14 cellular contexts compared by ENCODE assay signal in the genomic region with DNA sequence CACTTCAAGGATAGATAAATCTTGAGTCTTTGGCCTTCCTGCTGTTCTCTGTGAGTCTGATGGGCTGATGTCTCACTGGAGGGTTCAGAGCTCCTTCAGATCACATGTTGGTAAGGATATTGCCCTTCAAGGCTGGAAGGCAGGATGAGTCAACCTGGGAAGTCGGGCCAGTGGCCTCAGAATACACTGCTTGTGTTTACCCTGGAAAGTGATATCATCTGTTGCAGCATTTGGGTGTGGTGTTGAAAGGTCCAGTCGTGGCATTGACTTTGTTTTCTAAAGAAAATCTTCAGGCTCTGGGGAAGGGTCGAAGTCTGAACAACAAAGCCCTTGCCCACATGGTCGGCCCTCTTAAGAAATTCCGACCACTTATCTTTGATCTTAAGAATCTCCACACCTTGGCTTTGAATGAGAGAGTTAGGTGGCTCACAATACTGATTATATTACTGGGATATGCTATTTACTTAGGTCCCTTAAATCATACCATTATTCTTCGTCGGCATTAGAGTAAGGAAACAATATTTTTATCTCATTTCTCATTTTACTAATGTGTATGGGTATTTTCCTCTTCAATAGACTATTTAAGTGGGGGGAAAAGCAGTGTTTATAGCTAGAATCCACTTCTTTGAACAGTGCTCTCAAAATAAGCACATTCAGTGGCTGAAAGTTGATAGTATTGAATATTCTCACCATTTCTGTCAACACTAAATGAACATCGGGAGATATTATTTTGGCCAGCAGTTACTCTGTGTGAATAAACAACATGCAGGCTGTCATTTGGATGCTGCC.
DNase-seq lines count a peak whose midpoint lies in the region; ATAC-seq and TF ChIP-seq lines count a peak whose summit lies in the region.
"Had no signal": no experiment of that assay in that cellular context is flagged by ENCODE, and none has a peak within 500 bp of the region (broad histone marks: within the 10 kb centered on the region; RNA-seq: fewer than 3 reads in every experiment).

No MANE protein-coding gene starts in this region.

- H3K27me3 ChIP-seq in colonic mucosa: no peaks in the 10 kb centered on the region
- H3K27me3 ChIP-seq in mesenchymal stem cell (ENCODE audit: control insufficient read depth in 1 of 2, insufficient read depth in 1 of 2, low read length in 2 of 2): no peaks in the 10 kb centered on the region
- H3K27me3 ChIP-seq: body of pancreas had no signal

- H2BK5ac ChIP-seq in mesenchymal stem cell (ENCODE audit: low read depth, low read length, poor library complexity, severe bottlenecking): no peak overlapping the region

- no peak overlapping the region for H2BK120ac ChIP-seq in mesenchymal stem cell (ENCODE audit: low read depth, low read length)

- WGBS in mesenchymal stem cell: 0% methylated on average over 2 of the region's 8 CpGs

- H3K79me1 ChIP-seq in mesenchymal stem cell (replicated peaks; ENCODE audit: low read length, poor library complexity, severe bottlenecking): no peaks in the 10 kb centered on the region

- ATAC-seq in GM19328 (IDR thresholded peaks at IDR 0.05; ENCODE audit: unreplicated experiment): no peak
- ATAC-seq: body of pancreas; CD8-positive, alpha-beta T cell had no signal

- H3K36me3 ChIP-seq in colonic mucosa (no peaks in the 10 kb centered on the region), mesenchymal stem cell (ENCODE audit: control insufficient read depth in 1 of 2, insufficient read depth in 2 of 2, low read depth in 1 of 2, low read length in 2 of 2) (no peaks in the 10 kb centered on the region)

- peak overlapping the region; percentile 23 for H2BK15ac ChIP-seq in mesenchymal stem cell (ENCODE audit: low read depth, poor library complexity, severe bottlenecking)

- H2BK12ac ChIP-seq in mesenchymal stem cell (ENCODE audit: low read length in 2 of 2): no peak overlapping the region

- H3K9me3 ChIP-seq in colonic mucosa: no peaks in the 10 kb centered on the region
- no peaks in the 10 kb centered on the region for H3K9me3 ChIP-seq in mesenchymal stem cell (ENCODE audit: control insufficient read depth, low read length)
- H3K9me3 ChIP-seq: body of pancreas had no signal

- no peak for TF ChIP-seq CTCF in colonic mucosa (IDR thresholded peaks at IDR 0.05)

- H3K23ac ChIP-seq in mesenchymal stem cell (ENCODE audit: low read length in 2 of 2): no peak overlapping the region

- H3K4me2 ChIP-seq in mesenchymal stem cell (ENCODE audit: low read length, poor library complexity, severe bottlenecking): no peak overlapping the region

- H3K9ac ChIP-seq in colonic mucosa (ENCODE audit: low read depth in 2 of 2, low read length in 2 of 2) (no peak overlapping the region), mesenchymal stem cell (ENCODE audit: low read length) (peak overlapping the region; percentile 74)

- no peak overlapping the region for H4K8ac ChIP-seq in mesenchymal stem cell (ENCODE audit: low read length)

- H3K14ac ChIP-seq in mesenchymal stem cell (ENCODE audit: low read length in 2 of 2): no peak overlapping the region

- no peak overlapping the region for H3K4ac ChIP-seq in mesenchymal stem cell (ENCODE audit: low read depth in 1 of 2, low read length in 2 of 2)

- no peak overlapping the region for H3K4me3 ChIP-seq in colonic mucosa
- no peak overlapping the region for H3K4me3 ChIP-seq in mesenchymal stem cell (ENCODE audit: insufficient read depth in 1 of 2, low read depth in 1 of 2, low read length in 2 of 2)
- H3K4me3 ChIP-seq: body of pancreas had no signal

- H2AK5ac ChIP-seq in mesenchymal stem cell (ENCODE audit: low read length, severe bottlenecking): peak overlapping the region; percentile 41

- no peaks in the 10 kb centered on the region for H3K4me1 ChIP-seq in colonic mucosa
- H3K4me1 ChIP-seq in mesenchymal stem cell (ENCODE audit: control insufficient read depth, insufficient read depth, low read depth, low read length): peaks cover 8% of the 10 kb centered on the region
- H3K4me1 ChIP-seq: body of pancreas had no signal

- intact Hi-C loops in colonic mucosa (cut with DNase I): no loop called here

- H3K18ac ChIP-seq in mesenchymal stem cell (ENCODE audit: low read depth in 1 of 2, low read length in 2 of 2): no peak overlapping the region

- no peak overlapping the region for H3K27ac ChIP-seq in colonic mucosa
- H3K27ac ChIP-seq in mesenchymal stem cell (ENCODE audit: low read length, poor library complexity, severe bottlenecking): peak overlapping the region; percentile 27
- H3K27ac ChIP-seq: body of pancreas had no signal

- H4K91ac ChIP-seq in mesenchymal stem cell (ENCODE audit: low read length): no peak overlapping the region

- DNase-seq in AG08395 (ENCODE audit: low spot score) (peak; percentile 91), HuH-7.5 (ENCODE audit: low spot score) (peak; percentile 32), colonic mucosa (peak; percentile 64), mesenchymal stem cell (peak; percentile 94), middle frontal gyrus (ENCODE audit: extremely low spot score, low spot score) (no peak), SHP77 (lab: John Stamatoyannopoulos, UW) (no peak), NCI-H187 (lab: John Stamatoyannopoulos, UW) (no peak)
- DNase-seq: activated CD4-positive, CD25-positive, alpha-beta regulatory T cell treated with anti-CD3 and anti-CD28 coated beads, Interleukin-2, amount 50 U/mL, for 72 hours; body of pancreas; CD8-positive, alpha-beta T cell; immature natural killer cell; NCI-H510A treated with DMSO at 0.1 percent for 48 hours; stimulated activated CD4-positive, alpha-beta T cell treated with anti-CD3 and anti-CD28 coated beads, Interleukin-2, amount 100 ng/mL, for 24 hours had no signal

- no peak overlapping the region for H2AFZ ChIP-seq in mesenchymal stem cell (ENCODE audit: low read depth, low read length)

Comparison
In these comparisons a context has a peak if more than half of its experiments do, and no peak if none do; other contexts are left out.
1. DNase-seq: peak in AG08395 (single experiment), HuH-7.5 (single experiment), colonic mucosa (single experiment) and mesenchymal stem cell (single experiment); none in middle frontal gyrus (single experiment), SHP77 (0 of 2) and NCI-H187 (0 of 2).